In the genomic region with DNA sequence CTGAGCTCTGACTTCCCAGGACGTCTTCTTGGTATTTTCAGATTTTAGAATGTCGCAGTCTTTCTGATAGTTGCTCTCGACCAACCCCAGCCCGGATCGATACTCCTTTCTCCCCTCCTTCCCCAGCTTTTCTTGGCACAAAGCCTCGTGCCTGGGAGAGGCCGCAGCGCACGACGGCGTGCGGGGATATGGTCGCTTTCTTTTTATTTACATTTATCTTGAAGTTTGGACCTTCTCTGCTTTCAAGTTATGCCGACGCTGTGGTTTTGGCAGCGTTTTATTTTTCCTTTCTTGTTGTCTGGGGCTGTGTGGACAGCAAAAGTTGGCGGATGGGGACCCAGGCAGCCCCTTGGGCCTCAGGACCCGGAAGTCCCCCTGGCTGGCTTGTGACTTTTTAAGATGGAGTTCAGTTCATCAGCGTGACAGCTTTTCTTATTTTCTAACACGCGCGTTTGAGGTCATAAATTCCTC, we compare ENCODE assay signal across 18 cellular contexts. TPM values are rescaled to one million over a fixed set of nuclear protein-coding genes. Genes with fewer than 3 reads are reported as not detected.
DNase-seq lines count a peak whose midpoint lies in the region; ATAC-seq and TF ChIP-seq lines count a peak whose summit lies in the region.
"Had no signal": no experiment of that assay in that cellular context is flagged by ENCODE, and none has a peak within 500 bp of the region (broad histone marks: within the 10 kb centered on the region; RNA-seq: fewer than 3 reads in every experiment).

No MANE protein-coding gene starts in this region.

- TF ChIP-seq CTCF in coronary artery (IDR thresholded peaks at IDR 0.05) (no peak), thoracic aorta (IDR thresholded peaks at IDR 0.05) (no peak)

- H3K9me3 ChIP-seq in mucosa of rectum (ENCODE audit: control insufficient read depth in 2 of 2, low read length in 2 of 2) (no peaks in the 10 kb centered on the region), thoracic aorta (no peaks in the 10 kb centered on the region)

- no peaks in the 10 kb centered on the region for H3K9me3 Mint-ChIP-seq in activated T-helper 17 cell treated with anti-CD3 and anti-CD28 coated beads, Interleukin-2, amount 50 U/mL, for 72 hours
- H3K9me3 Mint-ChIP-seq: CD8-positive, alpha-beta memory T cell; T-cell had no signal

- H3K9ac ChIP-seq in mucosa of rectum (ENCODE audit: low read depth in 1 of 2, low read length in 2 of 2) = peak overlapping the region; percentile 66 to 72

- DNase-seq in HT-29 (ENCODE audit: low spot score) (peak; percentile 64), coronary artery (ENCODE audit: low spot score) (no peak), thoracic aorta (ENCODE audit: low spot score) (no peak)
- DNase-seq in effector CD4-positive, alpha-beta T cell = no peak
- DNase-seq: activated CD4-positive, alpha-beta T cell treated with anti-CD3 and anti-CD28 coated beads, Interleukin-2, amount 50 U/mL, for 4 hours; activated naive CD4-positive, alpha-beta T cell treated with Interleukin-2 at 50 U/mL for 16 hours; CD8-positive, alpha-beta memory T cell; cerebellar nuclear complex; foreskin fibroblast; stimulated activated CD4-positive, alpha-beta T cell treated with anti-CD3 and anti-CD28 coated beads, Interleukin-4, amount 100 ng/mL, for 1 hour; stimulated activated naive CD4-positive, alpha-beta T cell treated with Interleukin-2 at 50 U/mL for 16 hours; T-cell had no signal

- H3K27ac ChIP-seq in coronary artery (no peak overlapping the region), mucosa of rectum (ENCODE audit: low read depth in 2 of 2, low read length in 2 of 2) (peak overlapping the region; percentile 50 to 61), thoracic aorta (no peak overlapping the region)

- no peaks in the 10 kb centered on the region for H3K36me3 Mint-ChIP-seq in activated T-helper 17 cell treated with anti-CD3 and anti-CD28 coated beads, Interleukin-2, amount 50 U/mL, for 72 hours (ENCODE audit: low read depth)
- H3K36me3 Mint-ChIP-seq: CD8-positive, alpha-beta memory T cell; T-cell had no signal

- H3K27me3 ChIP-seq in mucosa of rectum (ENCODE audit: control insufficient read depth in 2 of 2, insufficient read depth in 2 of 2, low read length in 2 of 2) (no peaks in the 10 kb centered on the region), thoracic aorta (replicated peaks; ENCODE audit: insufficient read depth) (no peaks in the 10 kb centered on the region)

- H3K36me3 ChIP-seq in mucosa of rectum (ENCODE audit: control insufficient read depth in 2 of 2, insufficient read depth in 2 of 2, low read length in 2 of 2) (no peaks in the 10 kb centered on the region), thoracic aorta (no peaks in the 10 kb centered on the region)

- H3K27ac Mint-ChIP-seq in activated T-helper 17 cell treated with anti-CD3 and anti-CD28 coated beads, Interleukin-2, amount 50 U/mL, for 72 hours = no peak overlapping the region
- H3K27ac Mint-ChIP-seq: T-cell had no signal

- H3K27me3 Mint-ChIP-seq in activated T-helper 17 cell treated with anti-CD3 and anti-CD28 coated beads, Interleukin-2, amount 50 U/mL, for 72 hours = no peaks in the 10 kb centered on the region
- H3K27me3 Mint-ChIP-seq: T-cell had no signal

- H3K4me3 Mint-ChIP-seq in activated T-helper 17 cell treated with anti-CD3 and anti-CD28 coated beads, Interleukin-2, amount 50 U/mL, for 72 hours = no peak overlapping the region
- H3K4me3 Mint-ChIP-seq: CD8-positive, alpha-beta memory T cell; T-cell had no signal

- peaks cover 5% of the 10 kb centered on the region for H3K4me1 Mint-ChIP-seq in activated T-helper 17 cell treated with anti-CD3 and anti-CD28 coated beads, Interleukin-2, amount 50 U/mL, for 72 hours
- H3K4me1 Mint-ChIP-seq: CD8-positive, alpha-beta memory T cell had no signal

- ATAC-seq in thoracic aorta (ENCODE audit: insufficient number of reproducible peaks, low FRiP score, low read depth) (no peak), GM19452 (IDR thresholded peaks at IDR 0.05; ENCODE audit: unreplicated experiment) (no peak), GM18909 (IDR thresholded peaks at IDR 0.05; ENCODE audit: poor library complexity, unreplicated experiment) (no peak)
- no peak for ATAC-seq in activated T-helper 17 cell treated with anti-CD3 and anti-CD28 coated beads, Interleukin-2, amount 50 U/mL, for 72 hours (replicated peaks)
- ATAC-seq: T-cell had no signal

- H3K4me3 ChIP-seq in coronary artery (peak overlapping the region; percentile 1), mucosa of rectum (ENCODE audit: low read length in 2 of 2) (peak overlapping the region; percentile 50 to 71), thoracic aorta (peak overlapping the region; percentile 65)

- peaks cover 7% of the 10 kb centered on the region in 2 donors for H3K4me1 ChIP-seq in mucosa of rectum (ENCODE audit: control insufficient read depth in 2 of 2, insufficient read depth in 2 of 2, low read length in 2 of 2)
- no peaks in the 10 kb centered on the region for H3K4me1 ChIP-seq in thoracic aorta (ENCODE audit: control insufficient read depth in 1 of 2, low read depth in 2 of 2)

RNA-seq across cellular contexts. Expression of a gene that starts 4.2 kb away (rescaled TPM):
- not detected in 2 replicates for total RNA-seq in HT-29 (2014; rRNA removed; shearing (Covaris generic))
- total RNA-seq in thoracic aorta = not detected
- not detected for total RNA-seq in activated T-helper 17 cell treated with anti-CD3 and anti-CD28 coated beads, Interleukin-2, amount 50 U/mL, for 72 hours
- total RNA-seq: CD8-positive, alpha-beta memory T cell; kidney epithelial cell; osteocyte; T-cell had no signal

RNA-seq across cellular contexts. Expression of a gene that starts 15.8 kb away (rescaled TPM):
- total RNA-seq in HT-29 (2014; rRNA removed; shearing (Covaris generic)) = 594 and 654 TPM in 2 replicates
- 100 to 1,000 TPM; 168 to 203 TPM for total RNA-seq in thoracic aorta
- 100 to 1,000 TPM; 143 to 150 TPM for total RNA-seq in activated T-helper 17 cell treated with anti-CD3 and anti-CD28 coated beads, Interleukin-2, amount 50 U/mL, for 72 hours

RNA-seq across cellular contexts. Expression of a gene that starts 31.6 kb away (rescaled TPM):
- total RNA-seq in HT-29 (2014; rRNA removed; shearing (Covaris generic)) = 21.7 and 32.1 TPM in 2 replicates
- total RNA-seq in thoracic aorta = 10 to 100 TPM; 73.1 to 78.0 TPM
- 10 to 100 TPM; 28.9 to 30.8 TPM for total RNA-seq in activated T-helper 17 cell treated with anti-CD3 and anti-CD28 coated beads, Interleukin-2, amount 50 U/mL, for 72 hours

RNA-seq across cellular contexts. Expression of a gene that starts 43.8 kb away (rescaled TPM):
- total RNA-seq in HT-29 (2014; rRNA removed; shearing (Covaris generic)) = 153 and 200 TPM in 2 replicates
- 10 to 100 TPM; 44.6 to 61.1 TPM for total RNA-seq in thoracic aorta
- total RNA-seq in activated T-helper 17 cell treated with anti-CD3 and anti-CD28 coated beads, Interleukin-2, amount 50 U/mL, for 72 hours = 10 to 100 TPM; 61.7 to 87.7 TPM

RNA-seq across cellular contexts. Expression of a gene that starts 43.9 kb away (rescaled TPM):
- 835 and 863 TPM in 2 replicates for total RNA-seq in HT-29 (2014; rRNA removed; shearing (Covaris generic))
- 100 to 1,000 TPM; 365 to 553 TPM for total RNA-seq in thoracic aorta
- total RNA-seq in activated T-helper 17 cell treated with anti-CD3 and anti-CD28 coated beads, Interleukin-2, amount 50 U/mL, for 72 hours = 100 to 1,000 TPM; 929 to 948 TPM

Comparison
In these comparisons a context has a peak if more than half of its experiments do, and no peak if none do; other contexts are left out.
1. H3K27ac ChIP-seq: peak in mucosa of rectum (2 of 2); none in coronary artery (0 of 2) and thoracic aorta (0 of 2).
2. H3K4me3 ChIP-seq: peak in every context shown above with its lines; median percentile 65 in thoracic aorta; 60 in mucosa of rectum; 1 in coronary artery.